In genomic region chr10:114310346-114310745, GRCh38 we compare ENCODE assay signal across 20 cellular contexts.
A peak's percentile ranks its signal among the peaks of the same experiment; 100 is the strongest.
DNase-seq lines count a peak whose midpoint lies in the region; ATAC-seq and TF ChIP-seq lines count a peak whose summit lies in the region.
"Had no signal": no experiment of that assay in that cellular context is flagged by ENCODE, and none has a peak within 500 bp of the region (broad histone marks: within the 10 kb centered on the region; RNA-seq: fewer than 3 reads in every experiment).

No MANE protein-coding gene starts in this region.

- H3K9me3 Mint-ChIP-seq in neural progenitor cell = no peaks in the 10 kb centered on the region
- H3K9me3 Mint-ChIP-seq: H9, HFFc6 had no signal

- H3K27ac ChIP-seq in PC-3 (ENCODE audit: low read length) (no peak overlapping the region), sigmoid colon (no peak overlapping the region), neural progenitor cell (no peak overlapping the region), Peyer's patch (no peak overlapping the region)
- H3K27ac ChIP-seq: A549, SJSA1 had no signal

- H4K20me1 ChIP-seq in PC-3 (ENCODE audit: low read length) (no peaks in the 10 kb centered on the region), neural progenitor cell (ENCODE audit: low read depth) (no peaks in the 10 kb centered on the region)

- no TSS peak for BruUV-seq in PC-3 (replicated peaks; lab: Mats Ljungman, UMichigan)

- H3F3A ChIP-seq in PC-3 (ENCODE audit: low read length, unreplicated experiment) = no peaks in the 10 kb centered on the region
- no peaks in the 10 kb centered on the region for H3F3A ChIP-seq in neural progenitor cell (ENCODE audit: low read depth)

- H3K27me3 ChIP-seq in PC-3 (ENCODE audit: low read length) = no peaks in the 10 kb centered on the region
- no peaks in the 10 kb centered on the region for H3K27me3 ChIP-seq in sigmoid colon
- no peaks in the 10 kb centered on the region for H3K27me3 ChIP-seq in neural progenitor cell
- H3K27me3 ChIP-seq in Peyer's patch = no peaks in the 10 kb centered on the region
- H3K27me3 ChIP-seq: SJSA1 had no signal

- H3K9me3 ChIP-seq in PC-3 (ENCODE audit: low read length) (no peaks in the 10 kb centered on the region), sigmoid colon (no peaks in the 10 kb centered on the region), neural progenitor cell (ENCODE audit: low read depth) (no peaks in the 10 kb centered on the region), Peyer's patch (no peaks in the 10 kb centered on the region)
- H3K9me3 ChIP-seq: A549, SJSA1 had no signal

- H3K36me3 ChIP-seq in PC-3 (ENCODE audit: low read depth, low read length) = no peaks in the 10 kb centered on the region
- no peaks in the 10 kb centered on the region for H3K36me3 ChIP-seq in sigmoid colon
- H3K36me3 ChIP-seq in neural progenitor cell = no peaks in the 10 kb centered on the region
- peaks cover 0 to 8% (median 0%) of the 10 kb centered on the region in 3 donors for H3K36me3 ChIP-seq in Peyer's patch
- H3K36me3 ChIP-seq: SJSA1 had no signal

- H3K27me3 Mint-ChIP-seq in neural progenitor cell (ENCODE audit: insufficient read depth, low read depth) = peaks cover 3% of the 10 kb centered on the region
- H3K27me3 Mint-ChIP-seq: B cell had no signal

- H3K9me2 ChIP-seq in PC-3 (replicated peaks; ENCODE audit: low read length) = no peaks in the 10 kb centered on the region

- ATAC-seq in PC-3 = peak; percentile 13; the same call in 1 of the 2 replicates
- ATAC-seq: A549, Right ventricle myocardium inferior had no signal

- no peak overlapping the region for H3K9ac ChIP-seq in PC-3 (ENCODE audit: low read length)
- no peak overlapping the region for H3K9ac ChIP-seq in neural progenitor cell

- H3K4me2 ChIP-seq in PC-3 (ENCODE audit: low read length) (no peak overlapping the region), neural progenitor cell (no peak overlapping the region)
- H3K4me2 ChIP-seq: A549 had no signal

- no peak overlapping the region for H3K4me3 ChIP-seq in PC-3 (ENCODE audit: low read length)
- H3K4me3 ChIP-seq in sigmoid colon = no peak overlapping the region
- no peak overlapping the region for H3K4me3 ChIP-seq in neural progenitor cell
- H3K4me3 ChIP-seq in Peyer's patch = no peak overlapping the region
- H3K4me3 ChIP-seq: A549, GM12878, SJSA1 had no signal

- POLR2A ChIA-PET in PC-3 (lab: Charles Lee; ENCODE audit: unreplicated experiment) = no interaction called here

- no peak for TF ChIP-seq EP300 in sigmoid colon (IDR thresholded peaks at IDR 0.05)

- peaks cover 9% of the 10 kb centered on the region for H3K36me3 Mint-ChIP-seq in neural progenitor cell

- peak; percentile 41 for DNase-seq in ELF-1 (ENCODE audit: low read depth, low spot score)
- peak; percentile 32 for DNase-seq in PC-3
- DNase-seq in islet precursor cell = peak; percentile 77
- peak; percentile 60 for DNase-seq in sigmoid colon
- DNase-seq in neural progenitor cell (ENCODE audit: low spot score) = no peak
- no peak for DNase-seq in NCI-H82 treated with DMSO at 0.1 percent for 48 hours (lab: John Stamatoyannopoulos, UW; ENCODE audit: unreplicated experiment)
- no peak for DNase-seq in Peyer's patch
- DNase-seq: H9, HFFc6, Kasumi-1, MM.1S, NCI-H1092, NCI-H1436, NCI-H1930, SW 1271 had no signal

- no peak overlapping the region for H3K27ac Mint-ChIP-seq in neural progenitor cell
- H3K27ac Mint-ChIP-seq: B cell, H9, HFFc6 had no signal

- no peaks in the 10 kb centered on the region for H3K79me2 ChIP-seq in PC-3 (ENCODE audit: low read length)
- no peaks in the 10 kb centered on the region for H3K79me2 ChIP-seq in neural progenitor cell (ENCODE audit: low read depth)

- TF ChIP-seq POLR2A in sigmoid colon (IDR thresholded peaks at IDR 0.05) = no peak
- TF ChIP-seq POLR2A in Peyer's patch (IDR thresholded peaks at IDR 0.05) = no peak

- H2AFZ ChIP-seq in PC-3 (ENCODE audit: low read length) (no peak overlapping the region), neural progenitor cell (replicated peaks) (no peak overlapping the region)

- intact Hi-C loops in PC-3 (cut with micrococcal nuclease) (no loop called here), sigmoid colon (cut with DNase I) (no loop called here)

- no peak for TF ChIP-seq CTCF in PC-3 (conservative IDR thresholded peaks at IDR 0.05; ENCODE audit: low read depth, low read length)
- no peak for TF ChIP-seq CTCF in sigmoid colon (IDR thresholded peaks at IDR 0.05)
- TF ChIP-seq CTCF in neural progenitor cell (IDR thresholded peaks at IDR 0.05) = no peak
- no peak for TF ChIP-seq CTCF in Peyer's patch (IDR thresholded peaks at IDR 0.05)

- peaks cover 7% of the 10 kb centered on the region for H3K4me1 ChIP-seq in PC-3 (ENCODE audit: insufficient read depth, low read length)
- H3K4me1 ChIP-seq in sigmoid colon = no peaks in the 10 kb centered on the region
- no peaks in the 10 kb centered on the region for H3K4me1 ChIP-seq in neural progenitor cell
- H3K4me1 ChIP-seq in Peyer's patch = no peaks in the 10 kb centered on the region

- no peak overlapping the region for H3K4me3 Mint-ChIP-seq in neural progenitor cell
- H3K4me3 Mint-ChIP-seq: B cell, H9, HFFc6 had no signal

- CTCF ChIA-PET in PC-3 (lab: Charles Lee) = no interaction called here

- peaks cover 57% of the 10 kb centered on the region for H3K4me1 Mint-ChIP-seq in neural progenitor cell
- H3K4me1 Mint-ChIP-seq: B cell, H9 had no signal

- 90 to 91% methylated on average over 10 of the region's 10 CpGs for WGBS in sigmoid colon, 2 donors

Comparison
In these comparisons a context has a peak if more than half of its experiments do, and no peak if none do; other contexts are left out.
1. DNase-seq: peak in ELF-1 (single experiment), PC-3 (single experiment), islet precursor cell (single experiment) and sigmoid colon (single experiment); none in neural progenitor cell (single experiment), NCI-H82 treated with DMSO at 0.1 percent for 48 hours (single experiment) and Peyer's patch (0 of 3).